2 cellular contexts compared by ENCODE assay signal in genomic region chr7:68250143-68250542, GRCh38.
TF ChIP-seq lines count a peak whose summit lies in the region.

No MANE protein-coding gene starts in this region.

TF ChIP-seq in A549, 52 proteins besides CTCF, POLR2A, EP300 and RAD21 (continued from another document):
- TF ChIP-seq, protein P1, sequence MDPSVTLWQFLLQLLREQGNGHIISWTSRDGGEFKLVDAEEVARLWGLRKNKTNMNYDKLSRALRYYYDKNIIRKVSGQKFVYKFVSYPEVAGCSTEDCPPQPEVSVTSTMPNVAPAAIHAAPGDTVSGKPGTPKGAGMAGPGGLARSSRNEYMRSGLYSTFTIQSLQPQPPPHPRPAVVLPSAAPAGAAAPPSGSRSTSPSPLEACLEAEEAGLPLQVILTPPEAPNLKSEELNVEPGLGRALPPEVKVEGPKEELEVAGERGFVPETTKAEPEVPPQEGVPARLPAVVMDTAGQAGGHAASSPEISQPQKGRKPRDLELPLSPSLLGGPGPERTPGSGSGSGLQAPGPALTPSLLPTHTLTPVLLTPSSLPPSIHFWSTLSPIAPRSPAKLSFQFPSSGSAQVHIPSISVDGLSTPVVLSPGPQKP (IDR thresholded peaks at IDR 0.05; ENCODE audit: low read depth, low read length) = no peak

TF ChIP-seq in HEK293T, 16 proteins besides CTCF, POLR2A, EP300 and RAD21 (continued from another document):
- no peak for TF ChIP-seq PKNOX1 (IDR thresholded peaks at IDR 0.05)
- TF ChIP-seq ARNT (IDR thresholded peaks at IDR 0.05) = no peak
- TF ChIP-seq SP1 (IDR thresholded peaks at IDR 0.05) = no peak
- TF ChIP-seq SUZ12 (IDR thresholded peaks at IDR 0.05) = no peak
